ENCODE assay signal across 8 cellular contexts in the genomic region with DNA sequence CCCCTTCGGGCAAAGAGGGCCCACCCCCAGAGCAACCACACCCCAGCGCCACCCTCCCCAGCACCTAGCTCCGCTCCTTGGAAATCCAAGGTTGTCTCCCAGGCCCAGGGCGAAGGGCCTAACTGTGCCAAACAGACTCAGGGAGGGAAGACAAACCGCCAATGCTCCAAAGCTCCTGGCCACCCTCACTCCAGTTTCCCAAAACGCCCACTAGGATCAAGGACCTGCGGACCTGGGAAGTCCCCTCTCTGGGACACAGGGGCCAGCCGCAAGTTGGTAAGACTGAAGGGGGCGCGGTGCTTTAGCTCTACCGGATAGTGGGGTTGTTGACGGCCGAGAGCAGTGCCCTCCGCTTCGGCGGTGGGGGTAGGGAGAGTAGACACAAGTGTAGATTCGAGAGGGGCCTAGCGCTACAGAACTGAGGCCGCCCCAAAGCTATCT. TPM values are rescaled to one million over a fixed set of nuclear protein-coding genes. Genes with fewer than 3 reads are reported as not detected.
DNase-seq lines count a peak whose midpoint lies in the region; ATAC-seq, FAIRE-seq and TF ChIP-seq lines count a peak whose summit lies in the region.

No MANE protein-coding gene starts in this region.

- no peak for FAIRE-seq in bronchial epithelial cell (lab: Jason Lieb, UNC)

- POLR2A ChIA-PET in HEK293T (lab: Yijun Ruan, JAX), result interaction anchor here (1.1 kb wide), 1 partner anchor 10 kb away, joined by 3 read pairs; no protein-coding TSS in a partner anchor

- H3K27me3 ChIP-seq in bronchial epithelial cell (ENCODE audit: control insufficient read depth, insufficient read depth, low read length) (no peaks in the 10 kb centered on the region), left lung (peaks cover 0 to 18% of the 10 kb centered on the region in 2 donors), thoracic aorta (replicated peaks; ENCODE audit: insufficient read depth) (no peaks in the 10 kb centered on the region)

- peaks cover 11% of the 10 kb centered on the region for H3K4me1 Mint-ChIP-seq in activated T-cell treated with anti-CD3 and anti-CD28 coated beads, Interleukin-2, amount 50 U/mL, for 4 hours (ENCODE audit: low read depth)

- no peaks in the 10 kb centered on the region for H3K9me3 Mint-ChIP-seq in activated T-cell treated with anti-CD3 and anti-CD28 coated beads, Interleukin-2, amount 50 U/mL, for 4 hours

- TF ChIP-seq CTCF in bronchial epithelial cell (IDR thresholded peaks at IDR 0.05; ENCODE audit: insufficient read depth, low read length, severe bottlenecking) (peak; percentile 21), left lung (IDR thresholded peaks at IDR 0.05) (no peak), thoracic aorta (IDR thresholded peaks at IDR 0.05) (no peak)

- H3K4me3 ChIP-seq in bronchial epithelial cell (ENCODE audit: low read depth, low read length) (peak overlapping the region; percentile 95), left lung (peak overlapping the region; percentile 38 to 44), thoracic aorta (peak overlapping the region; percentile 65)

- intact Hi-C loops in left lung (cut with DNase I), result no loop called here

- H3K9me3 ChIP-seq in left lung, result no peaks in the 10 kb centered on the region
- no peaks in the 10 kb centered on the region for H3K9me3 ChIP-seq in thoracic aorta

- no peaks in the 10 kb centered on the region for H3K36me3 Mint-ChIP-seq in activated T-cell treated with anti-CD3 and anti-CD28 coated beads, Interleukin-2, amount 50 U/mL, for 4 hours (ENCODE audit: insufficient read depth)

- peak overlapping the region; percentile 72 for H3K4me3 Mint-ChIP-seq in activated T-cell treated with anti-CD3 and anti-CD28 coated beads, Interleukin-2, amount 50 U/mL, for 4 hours

- H3K27me3 Mint-ChIP-seq in activated T-cell treated with anti-CD3 and anti-CD28 coated beads, Interleukin-2, amount 50 U/mL, for 4 hours (ENCODE audit: low read depth), result peaks cover 6% of the 10 kb centered on the region

- H3K36me3 ChIP-seq in bronchial epithelial cell (ENCODE audit: control insufficient read depth, insufficient read depth, low read length) (peaks cover 28% of the 10 kb centered on the region), left lung (no peaks in the 10 kb centered on the region), thoracic aorta (no peaks in the 10 kb centered on the region)

- no peak for DNase-seq in activated T-cell treated with anti-CD3 and anti-CD28 coated beads, Interleukin-2, amount 50 U/mL, for 4 hours
- DNase-seq in activated T-cell treated with anti-CD3 and anti-CD28 coated beads for 4 hours (no peak), bronchial epithelial cell (ENCODE audit: low read depth) (peak; percentile 24), left lung (no peak), thoracic aorta (ENCODE audit: low spot score) (no peak), HEK293T (ENCODE audit: extremely low spot score) (no peak), NK-92 (lab: John Stamatoyannopoulos, UW; ENCODE audit: unreplicated experiment) (no peak), NCI-H1417 (lab: John Stamatoyannopoulos, UW) (no peak)

- peaks cover 0 to 14% of the 10 kb centered on the region in 2 donors for H3K4me1 ChIP-seq in left lung
- peaks cover 8 to 34% of the 10 kb centered on the region in 2 donors for H3K4me1 ChIP-seq in thoracic aorta (ENCODE audit: control insufficient read depth in 1 of 2, low read depth in 2 of 2)

- CTCF ChIA-PET in HEK293T (lab: Yijun Ruan, JAX), result no interaction called here

- H3K27ac ChIP-seq in left lung (peak overlapping the region; percentile 17 to 61), thoracic aorta (no peak overlapping the region)

- no peak for ATAC-seq in activated T-cell treated with anti-CD3 and anti-CD28 coated beads, Interleukin-2, amount 50 U/mL, for 4 hours
- peak; percentile 48 for ATAC-seq in left lung
- no peak for ATAC-seq in thoracic aorta (ENCODE audit: insufficient number of reproducible peaks, low FRiP score, low read depth)

TF ChIP-seq in HEK293T, 16 proteins besides CTCF, POLR2A, EP300 and RAD21:
- TF ChIP-seq, protein P1, sequence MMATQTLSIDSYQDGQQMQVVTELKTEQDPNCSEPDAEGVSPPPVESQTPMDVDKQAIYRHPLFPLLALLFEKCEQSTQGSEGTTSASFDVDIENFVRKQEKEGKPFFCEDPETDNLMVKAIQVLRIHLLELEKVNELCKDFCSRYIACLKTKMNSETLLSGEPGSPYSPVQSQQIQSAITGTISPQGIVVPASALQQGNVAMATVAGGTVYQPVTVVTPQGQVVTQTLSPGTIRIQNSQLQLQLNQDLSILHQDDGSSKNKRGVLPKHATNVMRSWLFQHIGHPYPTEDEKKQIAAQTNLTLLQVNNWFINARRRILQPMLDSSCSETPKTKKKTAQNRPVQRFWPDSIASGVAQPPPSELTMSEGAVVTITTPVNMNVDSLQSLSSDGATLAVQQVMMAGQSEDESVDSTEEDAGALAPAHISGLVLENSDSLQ (IDR thresholded peaks at IDR 0.05), result no peak
- TF ChIP-seq ELF4 (IDR thresholded peaks at IDR 0.05) (no peak), L3MBTL2 (conservative IDR thresholded peaks at IDR 0.05) (no peak), HDGF (IDR thresholded peaks at IDR 0.05; ENCODE audit: borderline replicate concordance) (no peak), FOXA1 (IDR thresholded peaks at IDR 0.05) (no peak), SP1 (IDR thresholded peaks at IDR 0.05) (no peak), BHLHE40 (IDR thresholded peaks at IDR 0.05; ENCODE audit: borderline replicate concordance) (no peak), ARNT (IDR thresholded peaks at IDR 0.05) (no peak), SUZ12 (IDR thresholded peaks at IDR 0.05) (no peak), FOXK2 (IDR thresholded peaks at IDR 0.05) (no peak), CTBP1 (IDR thresholded peaks at IDR 0.05; ENCODE audit: borderline replicate concordance) (no peak), NFRKB (IDR thresholded peaks at IDR 0.05) (no peak), FOXM1 (IDR thresholded peaks at IDR 0.05; ENCODE audit: borderline replicate concordance) (no peak)

RNA-seq across cellular contexts. Expression of gene IRF6, which starts 0.6 kb away (rescaled TPM):
- total RNA-seq in activated T-cell treated with anti-CD3 and anti-CD28 coated beads, Interleukin-2, amount 50 U/mL, for 4 hours, result under 1 TPM; 0.11 to 0.15 (median 0.13) TPM
- total RNA-seq in bronchial epithelial cell, result 175 and 226 TPM in 2 replicates
- total RNA-seq in left lung, result 10 to 100 TPM; 15.7 to 26.5 TPM
- 1 to 10 TPM; 3.9 to 4.1 TPM for total RNA-seq in thoracic aorta

RNA-seq across cellular contexts. Expression of gene C1orf74, which starts 21.0 kb away (rescaled TPM):
- total RNA-seq in activated T-cell treated with anti-CD3 and anti-CD28 coated beads, Interleukin-2, amount 50 U/mL, for 4 hours, result 1 to 10 TPM; 1.6 to 2.1 (median 1.7) TPM
- total RNA-seq in bronchial epithelial cell, result 6.8 and 11.6 TPM in 2 replicates
- total RNA-seq in left lung, result 1 to 10 TPM; 1.8 to 2.2 TPM
- total RNA-seq in thoracic aorta, result 1 to 10 TPM; 1.5 to 1.6 TPM

RNA-seq across cellular contexts. Expression of gene UTP25, which starts 22.4 kb away (rescaled TPM):
- total RNA-seq in activated T-cell treated with anti-CD3 and anti-CD28 coated beads, Interleukin-2, amount 50 U/mL, for 4 hours, result 10 to 100 TPM; 16.9 to 18.6 (median 17.7) TPM
- 2.9 and 6.3 TPM in 2 replicates for total RNA-seq in bronchial epithelial cell
- 1 to 10 TPM; 4.1 to 7.2 TPM for total RNA-seq in left lung
- total RNA-seq in thoracic aorta, result 10 to 100 TPM in 1 of 2 donors, 1 to 10 TPM in 1; 5.7 to 11.6 TPM

RNA-seq across cellular contexts. Expression of gene TRAF3IP3, which starts 49.5 kb away (rescaled TPM):
- total RNA-seq in activated T-cell treated with anti-CD3 and anti-CD28 coated beads, Interleukin-2, amount 50 U/mL, for 4 hours, result 100 to 1,000 TPM in 1 of 3 donors, 10 to 100 TPM in 2; 59.0 to 109 (median 85.2) TPM
- total RNA-seq in bronchial epithelial cell, result not detected in 2 replicates
- 10 to 100 TPM in 1 of 2 donors, 1 to 10 TPM in 1; 4.5 to 13.5 TPM for total RNA-seq in left lung
- 10 to 100 TPM in 1 of 2 donors, 1 to 10 TPM in 1; 3.3 to 12.3 TPM for total RNA-seq in thoracic aorta

Comparison
In these comparisons a context has a peak if more than half of its experiments do, and no peak if none do; other contexts are left out.
1. H3K4me3 ChIP-seq: peak in every context shown above with its lines; median percentile 95 in bronchial epithelial cell; 65 in thoracic aorta; 41 in left lung.
2. H3K27ac ChIP-seq: peak in left lung (2 of 2); none in thoracic aorta (0 of 2).
3. RNA of gene IRF6, which starts 0.6 kb away (total RNA-seq): 175 to 226 TPM in bronchial epithelial cell, 15.7 to 26.5 TPM in left lung and 3.9 to 4.1 TPM in thoracic aorta; 0.11 to 0.15 TPM in activated T-cell treated with anti-CD3 and anti-CD28 coated beads, Interleukin-2, amount 50 U/mL, for 4 hours; every median in the first group is over 4 times any median in the second.